In genomic region chr12:104682790-104683279, GRCh38 we compare ENCODE assay signal across 7 cellular contexts.
A peak's percentile ranks its signal among the peaks of the same experiment; 100 is the strongest.
DNase-seq lines count a peak whose midpoint lies in the region; ATAC-seq lines count a peak whose summit lies in the region.

No MANE protein-coding gene starts in this region.

- peaks cover 29% of the 10 kb centered on the region for H3K36me3 Mint-ChIP-seq in activated naive CD4-positive, alpha-beta T cell treated with anti-CD3 and anti-CD28 coated beads, Interleukin-2, amount 10 ng/mL, durations not matched to agents 7 days and 5 days

- H3K4me3 Mint-ChIP-seq in activated naive CD4-positive, alpha-beta T cell treated with anti-CD3 and anti-CD28 coated beads, Interleukin-2, amount 10 ng/mL, durations not matched to agents 7 days and 5 days, result peak overlapping the region; percentile 60

- peaks cover 6% of the 10 kb centered on the region for H3K9me3 Mint-ChIP-seq in activated naive CD4-positive, alpha-beta T cell treated with anti-CD3 and anti-CD28 coated beads, Interleukin-2, amount 10 ng/mL, durations not matched to agents 7 days and 5 days

- ATAC-seq in GM21576 (IDR thresholded peaks at IDR 0.05; ENCODE audit: unreplicated experiment), result peak; percentile 59
- ATAC-seq in GM21619 (IDR thresholded peaks at IDR 0.05; ENCODE audit: unreplicated experiment), result no peak

- peaks cover 86% of the 10 kb centered on the region for H3K4me1 Mint-ChIP-seq in activated naive CD4-positive, alpha-beta T cell treated with anti-CD3 and anti-CD28 coated beads, Interleukin-2, amount 10 ng/mL, durations not matched to agents 7 days and 5 days

- no peaks in the 10 kb centered on the region for H3K27me3 Mint-ChIP-seq in activated naive CD4-positive, alpha-beta T cell treated with anti-CD3 and anti-CD28 coated beads, Interleukin-2, amount 10 ng/mL, durations not matched to agents 7 days and 5 days

- peak overlapping the region; percentile 87 for H3K27ac Mint-ChIP-seq in activated naive CD4-positive, alpha-beta T cell treated with anti-CD3 and anti-CD28 coated beads, Interleukin-2, amount 10 ng/mL, durations not matched to agents 7 days and 5 days

- DNase-seq in NOMO-1 treated with dmso at 0.1 percent for 144 hours (lab: John Stamatoyannopoulos, UW; ENCODE audit: unreplicated experiment) (peak; percentile 64), NCI-H2227 (lab: John Stamatoyannopoulos, UW; ENCODE audit: unreplicated experiment) (no peak), NCI-H2029 (lab: John Stamatoyannopoulos, UW) (no peak)
- DNase-seq in activated naive CD4-positive, alpha-beta T cell treated with anti-CD3 and anti-CD28 coated beads, Interleukin-2, amount 10 ng/mL, durations not matched to agents 7 days and 5 days, result peak; percentile 89
- peak; percentile 21 to 39 (median 34) for DNase-seq in stimulated activated CD4-positive, alpha-beta T cell treated with anti-CD3 and anti-CD28 coated beads, TNF-alpha, amount 100 ng/mL, for 1 hour (ENCODE audit: low read depth in 3 of 3, low spot score in 1 of 3)

- CTCF ChIA-PET in activated naive CD4-positive, alpha-beta T cell treated with anti-CD3 and anti-CD28 coated beads, Interleukin-2, amount 10 ng/mL, durations not matched to agents 7 days and 5 days (lab: Charles Lee), result interaction anchor here (0.7 to 1.8 kb wide), 3 partner anchors 12 to 301 kb away, joined by 3 to 6 read pairs (median 4); no protein-coding TSS in a partner anchor

Comparison
In these comparisons a context has a peak if more than half of its experiments do, and no peak if none do; other contexts are left out.
1. DNase-seq: peak in NOMO-1 treated with dmso at 0.1 percent for 144 hours (single experiment), activated naive CD4-positive, alpha-beta T cell treated with anti-CD3 and anti-CD28 coated beads, Interleukin-2, amount 10 ng/mL, durations not matched to agents 7 days and 5 days (single experiment) and stimulated activated CD4-positive, alpha-beta T cell treated with anti-CD3 and anti-CD28 coated beads, TNF-alpha, amount 100 ng/mL, for 1 hour (3 of 3); none in NCI-H2227 (single experiment) and NCI-H2029 (single experiment).